Comparison of ENCODE assay signal across 17 cellular contexts in the genomic region with DNA sequence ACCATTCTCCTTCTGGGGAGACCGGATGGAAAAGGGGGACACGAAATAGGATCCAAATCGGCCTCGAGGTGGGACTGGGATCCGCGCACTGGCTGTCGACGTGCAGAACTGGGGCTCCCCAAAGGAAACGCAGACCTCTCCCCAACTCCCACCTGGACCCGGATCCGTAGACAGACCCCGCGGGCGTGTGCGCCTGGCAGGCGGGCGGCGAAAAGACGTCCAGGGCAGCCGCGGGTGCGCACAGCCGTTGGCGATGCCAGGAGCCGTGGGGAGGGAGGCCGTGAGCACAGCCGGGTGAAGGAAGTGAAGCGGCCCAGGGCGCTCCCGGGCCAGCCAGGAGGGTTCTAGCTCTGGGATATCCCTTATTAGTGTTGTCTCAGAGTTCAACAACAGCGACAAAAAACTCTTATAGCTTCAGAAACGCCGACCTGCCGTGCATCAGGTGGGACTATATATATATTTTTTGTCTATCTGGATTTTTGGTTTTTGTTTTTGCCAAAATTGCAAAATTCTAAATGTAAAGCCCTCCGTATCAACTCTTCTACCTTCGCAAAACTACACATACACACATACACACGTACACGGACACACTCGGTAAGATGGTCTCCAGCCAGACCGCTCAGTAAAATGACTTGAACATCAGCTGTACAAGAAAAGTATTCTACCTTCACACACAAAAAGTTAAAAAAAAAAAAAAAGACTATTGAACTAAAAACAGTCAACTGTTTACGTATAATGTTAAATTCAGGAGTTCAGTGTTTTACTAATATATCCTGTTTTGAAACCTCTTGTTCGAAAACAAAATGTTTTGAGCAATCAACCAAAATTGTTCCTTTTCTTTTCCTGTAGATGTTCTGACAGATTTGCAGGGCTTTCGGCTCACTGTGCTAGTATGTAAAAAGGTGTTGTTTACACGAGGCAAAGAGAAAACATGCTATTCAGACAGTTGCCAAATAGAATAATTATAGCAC. TPM values are rescaled to one million over a fixed set of nuclear protein-coding genes. Genes with fewer than 3 reads are reported as not detected.
A peak's percentile ranks its signal among the peaks of the same experiment; 100 is the strongest.
DNase-seq lines count a peak whose midpoint lies in the region; ATAC-seq, FAIRE-seq and TF ChIP-seq lines count a peak whose summit lies in the region.
"Had no signal": no experiment of that assay in that cellular context is flagged by ENCODE, and none has a peak within 500 bp of the region (broad histone marks: within the 10 kb centered on the region; RNA-seq: fewer than 3 reads in every experiment).

No MANE protein-coding gene starts in this region.

- H2AFZ ChIP-seq in keratinocyte (ENCODE audit: control insufficient read depth, low read length), result no peak overlapping the region

- no peak for TF ChIP-seq POLR2A in A549 (IDR thresholded peaks at IDR 0.05; ENCODE audit: low read length)

- peaks cover 4% of the 10 kb centered on the region; the same call in 1 of the 3 replicates for H3K4me1 ChIP-seq in A549
- H3K4me1 ChIP-seq in keratinocyte (ENCODE audit: control insufficient read depth, extremely low read depth, insufficient read depth, low read length), result peaks cover 17% of the 10 kb centered on the region
- peaks cover 28% of the 10 kb centered on the region for H3K4me1 ChIP-seq in lower lobe of right lung

- 84% methylated on average over 44 of the region's 44 CpGs for WGBS in A549 (ENCODE audit: missing lambda C conversion rate)

- H3K4me2 ChIP-seq in A549 (no peak overlapping the region), keratinocyte (ENCODE audit: control insufficient read depth, extremely low read depth, insufficient read depth, low read depth, low read length) (peak overlapping the region; percentile 22)

- no peak for TF ChIP-seq EP300 in A549 (IDR thresholded peaks at IDR 0.05)

- H3K27ac ChIP-seq in A549 (no peak overlapping the region), keratinocyte (ENCODE audit: control insufficient read depth, insufficient read depth, low read length) (no peak overlapping the region), lower lobe of right lung (no peak overlapping the region)
- no peak overlapping the region for H3K27ac ChIP-seq in CD4-positive, alpha-beta T cell (ENCODE audit: low read depth, low read length)
- H3K27ac ChIP-seq: sigmoid colon, SJCRH30, suprapubic skin had no signal

- no TSS peak for BruUV-seq in Calu3 (replicated peaks; lab: Mats Ljungman, UMichigan)

- FAIRE-seq in A549 (lab: Jason Lieb, UNC) (no peak), keratinocyte (lab: Jason Lieb, UNC) (no peak)

- dilution Hi-C loops in keratinocyte (cut with MboI; ENCODE audit: extremely low pct_ligation_motif_present, low sequenced_read_pairs), result no loop called here

- peaks cover 2% of the 10 kb centered on the region for H3K9me3 Mint-ChIP-seq in CD4-positive, alpha-beta T cell
- no peaks in the 10 kb centered on the region for H3K9me3 Mint-ChIP-seq in activated naive CD8-positive, alpha-beta T cell (ENCODE audit: low read depth)
- no peaks in the 10 kb centered on the region for H3K9me3 Mint-ChIP-seq in Calu3 (ENCODE audit: low read depth, unreplicated experiment)

- peaks cover 7% of the 10 kb centered on the region for H3K36me3 Mint-ChIP-seq in CD4-positive, alpha-beta T cell (ENCODE audit: low read depth)
- H3K36me3 Mint-ChIP-seq in activated naive CD8-positive, alpha-beta T cell, result no peaks in the 10 kb centered on the region
- H3K36me3 Mint-ChIP-seq in Calu3 (ENCODE audit: insufficient read depth, unreplicated experiment), result peaks cover 6% of the 10 kb centered on the region

- POLR2A ChIA-PET in A549 (lab: Yijun Ruan, JAX), result no interaction called here
- POLR2A ChIA-PET in CD4-positive, alpha-beta T cell (lab: Charles Lee), result no interaction called here

- H3K9me3 ChIP-seq in A549 (no peaks in the 10 kb centered on the region), keratinocyte (ENCODE audit: control insufficient read depth, low read depth, low read length) (no peaks in the 10 kb centered on the region), lower lobe of right lung (no peaks in the 10 kb centered on the region)
- H3K9me3 ChIP-seq in CD4-positive, alpha-beta T cell (ENCODE audit: control insufficient read depth, low read length), result no peaks in the 10 kb centered on the region
- H3K9me3 ChIP-seq: sigmoid colon, SJCRH30, suprapubic skin had no signal

- peaks cover 87% of the 10 kb centered on the region for H3K27me3 ChIP-seq in CD4-positive, alpha-beta T cell (ENCODE audit: control insufficient read depth, insufficient read depth, low read length)
- H3K27me3 ChIP-seq in keratinocyte (ENCODE audit: control insufficient read depth, extremely low read depth, insufficient read depth, low read length) (peaks cover 90% of the 10 kb centered on the region), lower lobe of right lung (ENCODE audit: low read depth) (peaks cover 92% of the 10 kb centered on the region)

- H3K4me3 Mint-ChIP-seq in CD4-positive, alpha-beta T cell, result peak overlapping the region; percentile 58
- peak overlapping the region; percentile 67 for H3K4me3 Mint-ChIP-seq in activated naive CD8-positive, alpha-beta T cell
- H3K4me3 Mint-ChIP-seq in Calu3 (ENCODE audit: low read depth, unreplicated experiment), result no peak overlapping the region

- no peak for TF ChIP-seq RAD21 in A549 (conservative IDR thresholded peaks at IDR 0.05 in 1 of 2, IDR thresholded peaks at IDR 0.05 in 1 of 2)

- CTCF ChIA-PET in A549 (lab: Yijun Ruan, JAX) (interaction anchor here (0.8 kb wide), 1 partner anchor 9 kb away, joined by 4 read pairs; no protein-coding TSS in a partner anchor), Calu3 (lab: Charles Lee) (interaction anchor here (0.7 kb wide), 1 partner anchor 87 kb away, joined by 5 read pairs; no protein-coding TSS in a partner anchor)
- CTCF ChIA-PET in CD4-positive, alpha-beta T cell (lab: Charles Lee), result no interaction called here

- H4K20me1 ChIP-seq in keratinocyte (ENCODE audit: control insufficient read depth, extremely low read depth, insufficient read depth, low read length), result peaks cover 4% of the 10 kb centered on the region

- H3K9ac ChIP-seq in keratinocyte (ENCODE audit: control insufficient read depth, extremely low read depth, insufficient read depth, low read length), result no peak overlapping the region

- TF ChIP-seq CTCF in A549 (IDR thresholded peaks at IDR 0.05), result no peak
- no peak for TF ChIP-seq CTCF in CD4-positive, alpha-beta T cell (IDR thresholded peaks at IDR 0.05)
- no peak for TF ChIP-seq CTCF in keratinocyte (optimal IDR thresholded peaks at IDR 0.05 in 1 of 3, IDR thresholded peaks at IDR 0.05 in 1 of 3, conservative IDR thresholded peaks at IDR 0.05 in 1 of 3; ENCODE audit: extremely low read depth in 1 of 3, insufficient read depth in 2 of 3, low read length in 3 of 3)
- no peak for TF ChIP-seq CTCF in Calu3 (IDR thresholded peaks at IDR 0.05; ENCODE audit: unreplicated experiment)
- no peak for TF ChIP-seq CTCF in lower lobe of right lung (IDR thresholded peaks at IDR 0.05)

- no peak overlapping the region for H3K27ac Mint-ChIP-seq in CD4-positive, alpha-beta T cell
- peak overlapping the region; percentile 37 for H3K27ac Mint-ChIP-seq in activated naive CD8-positive, alpha-beta T cell
- no peak overlapping the region for H3K27ac Mint-ChIP-seq in Calu3 (ENCODE audit: unreplicated experiment)

- H3K79me2 ChIP-seq in keratinocyte (ENCODE audit: control insufficient read depth, insufficient read depth, low read length), result peaks cover under 1% of the 10 kb centered on the region

- peaks cover 86% of the 10 kb centered on the region for H3K27me3 Mint-ChIP-seq in CD4-positive, alpha-beta T cell
- peaks cover 46% of the 10 kb centered on the region for H3K27me3 Mint-ChIP-seq in activated naive CD8-positive, alpha-beta T cell
- peaks cover 79% of the 10 kb centered on the region for H3K27me3 Mint-ChIP-seq in Calu3 (ENCODE audit: unreplicated experiment)

- H3K4me1 Mint-ChIP-seq in CD4-positive, alpha-beta T cell (ENCODE audit: low read depth), result peaks cover 51% of the 10 kb centered on the region
- peaks cover 47% of the 10 kb centered on the region for H3K4me1 Mint-ChIP-seq in activated naive CD8-positive, alpha-beta T cell (ENCODE audit: low read depth)
- peaks cover 16% of the 10 kb centered on the region for H3K4me1 Mint-ChIP-seq in Calu3 (ENCODE audit: low read depth, unreplicated experiment)

- no peak for DNase-seq in A549 (ENCODE audit: low read depth in 1 of 2, low spot score in 1 of 2)
- no peak for DNase-seq in CD4-positive, alpha-beta T cell
- no peak for DNase-seq in keratinocyte (ENCODE audit: low read depth, low spot score)
- DNase-seq in Calu3, result no peak
- DNase-seq in lower lobe of right lung, result no peak
- DNase-seq in GM19238 (ENCODE audit: insufficient read length, low spot score), result no peak
- DNase-seq: activated gamma-delta T cell treated with Interleukin-2 at 50 U/mL for 16 hours; COR-L47; KBM-7; NCI-H1694; NK-92 treated with Interleukin-12 subunit alpha and Interleukin-12 subunit beta, amount 100 ng/mL, for 24 hours; sigmoid colon; SJCRH30 had no signal

- ATAC-seq in A549 (no peak), HG02852 (IDR thresholded peaks at IDR 0.05; ENCODE audit: unreplicated experiment) (no peak), lower lobe of right lung (no peak)
- ATAC-seq in CD4-positive, alpha-beta T cell (ENCODE audit: poor library complexity), result peak; percentile 13

- H3K9me1 ChIP-seq in keratinocyte (ENCODE audit: control insufficient read depth, extremely low read depth, insufficient read depth, low read length), result no peaks in the 10 kb centered on the region

- intact Hi-C loops in CD4-positive, alpha-beta T cell (cut with DNase I, micrococcal nuclease), result no loop called here
- intact Hi-C loops in Calu3 (cut with micrococcal nuclease; ENCODE audit: unreplicated experiment) (no loop called here), lower lobe of right lung (cut with DNase I) (no loop called here)

- H3K36me3 ChIP-seq in keratinocyte (ENCODE audit: control insufficient read depth in 2 of 2, extremely low read depth in 1 of 2, insufficient read depth in 2 of 2, low read length in 2 of 2), result no peaks in the 10 kb centered on the region
- H3K36me3 ChIP-seq in lower lobe of right lung, result no peaks in the 10 kb centered on the region
- H3K36me3 ChIP-seq: sigmoid colon, SJCRH30, suprapubic skin had no signal

- H3K4me3 ChIP-seq in A549, result no peak overlapping the region
- no peak overlapping the region for H3K4me3 ChIP-seq in keratinocyte (ENCODE audit: control insufficient read depth in 2 of 3, extremely low read depth in 1 of 3, insufficient read depth in 2 of 3, low read depth in 1 of 3, low read length in 3 of 3)
- no peak overlapping the region for H3K4me3 ChIP-seq in lower lobe of right lung
- H3K4me3 ChIP-seq: sigmoid colon, SJCRH30 had no signal

RNA-seq across cellular contexts. Expression of a gene that starts 5.2 kb away (rescaled TPM):
- 51.9 and 63.8 TPM in 2 replicates for polyA plus RNA-seq in A549 (2011; rRNA removed)
- 39.1 and 39.6 TPM in 2 replicates for polyA plus RNA-seq in A549 (2012; cell fraction: cytosol; rRNA removed)
- polyA plus RNA-seq in A549 (2012; cell fraction: nucleus; rRNA removed), result 36.4 and 63.6 TPM in 2 replicates
- polyA plus RNA-seq in A549 (2017; fragmentation: RNase III; extraction: RNeasy Plus Mini Kit Qiagen cat#74134 plus additional on column Dnase treatment), result 120 to 124 TPM (median 120 TPM) in 3 replicates
- 44.7 and 51.9 TPM in 2 replicates for polyA minus RNA-seq in A549 (2011; rRNA and poly(A)+ RNA removed)
- 10 to 100 TPM; 40.3 to 40.8 TPM for total RNA-seq in CD4-positive, alpha-beta T cell
- polyA plus RNA-seq in keratinocyte, result 15.7 to 31.0 TPM (median 30.4 TPM) in 3 replicates
- 130 TPM for polyA plus RNA-seq in keratinocyte (2011; ENCODE audit: low read depth)
- polyA plus RNA-seq in keratinocyte (2011; cell fraction: cytosol; rRNA removed), result 27.0 and 28.5 TPM in 2 replicates
- 32.1 and 37.4 TPM in 2 replicates for polyA plus RNA-seq in keratinocyte (2011; cell fraction: nucleus; rRNA removed)
- polyA plus RNA-seq in keratinocyte (2012; ENCODE audit: low replicate concordance), result 40.3 and 58.4 TPM in 2 replicates
- 16.7 to 58.6 TPM (median 25.7 TPM) in 3 replicates for polyA minus RNA-seq in keratinocyte
- polyA minus RNA-seq in keratinocyte (2011; cell fraction: cytosol; rRNA and poly(A)+ RNA removed), result 14.8 TPM
- polyA minus RNA-seq in keratinocyte (2011; cell fraction: nucleus; rRNA and poly(A)+ RNA removed), result 10.7 and 13.7 TPM in 2 replicates
- 186 and 209 TPM in 2 replicates for total RNA-seq in Calu3 (2022)
- total RNA-seq in lower lobe of right lung, result 39.6 TPM

RNA-seq across cellular contexts. Expression of a gene that starts 6.3 kb away (rescaled TPM):
- 0.53 and 0.61 TPM in 2 replicates for polyA plus RNA-seq in A549 (2011; rRNA removed)
- polyA plus RNA-seq in A549 (2012; cell fraction: cytosol; rRNA removed), result 0.95 and 0.96 TPM in 2 replicates
- 1.4 and 2.1 TPM in 2 replicates for polyA plus RNA-seq in A549 (2012; cell fraction: nucleus; rRNA removed)
- 1.5 to 2.2 TPM (median 2.2 TPM) in 3 replicates for polyA plus RNA-seq in A549 (2017; fragmentation: RNase III; extraction: RNeasy Plus Mini Kit Qiagen cat#74134 plus additional on column Dnase treatment)
- polyA minus RNA-seq in A549 (2011; rRNA and poly(A)+ RNA removed), result 0.17 and 0.24 TPM in 2 replicates
- total RNA-seq in CD4-positive, alpha-beta T cell, result not detected
- polyA plus RNA-seq in keratinocyte, result 0.21 to 1.5 TPM (median 0.35 TPM) in 3 replicates
- polyA plus RNA-seq in keratinocyte (2011; ENCODE audit: low read depth), result not detected
- polyA plus RNA-seq in keratinocyte (2011; cell fraction: cytosol; rRNA removed), result 0.23 and 0.31 TPM in 2 replicates
- polyA plus RNA-seq in keratinocyte (2011; cell fraction: nucleus; rRNA removed), result 0.40 and 0.98 TPM in 2 replicates
- 0.14 and 3.3 TPM in 2 replicates for polyA plus RNA-seq in keratinocyte (2012; ENCODE audit: low replicate concordance)
- 0.07 to 0.46 TPM (median 0.45 TPM) in 3 replicates for polyA minus RNA-seq in keratinocyte
- not detected for polyA minus RNA-seq in keratinocyte (2011; cell fraction: cytosol; rRNA and poly(A)+ RNA removed)
- 0.31 and 1.1 TPM in 2 replicates for polyA minus RNA-seq in keratinocyte (2011; cell fraction: nucleus; rRNA and poly(A)+ RNA removed)
- total RNA-seq in Calu3 (2022), result 0.35 and 1.4 TPM in 2 replicates
- total RNA-seq in lower lobe of right lung, result not detected
- total RNA-seq: fibroblast of lung, sigmoid colon, suprapubic skin had no signal
- polyA plus RNA-seq: fibroblast of lung, sigmoid colon had no signal
